ENCODE assay signal across 8 cellular contexts in the genomic region with DNA sequence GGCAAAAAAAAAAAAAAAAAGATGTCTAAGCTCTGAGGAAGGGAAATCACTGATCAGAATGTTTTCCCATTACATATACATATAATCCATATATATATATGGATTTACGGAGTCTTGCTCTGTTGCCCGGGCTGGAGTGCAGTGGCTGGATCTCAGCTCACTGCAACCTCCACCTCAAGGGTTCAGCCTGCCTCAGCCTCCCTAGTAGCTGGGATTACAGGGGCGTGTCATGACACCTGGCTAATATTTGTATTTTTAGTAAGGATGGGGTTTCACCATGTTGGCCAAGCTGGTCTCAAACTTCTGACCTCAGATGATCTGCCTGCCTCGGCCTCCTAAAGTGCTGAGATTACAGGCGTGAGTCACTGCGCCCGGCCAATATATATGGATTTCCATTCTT. TPM values are rescaled to one million over a fixed set of nuclear protein-coding genes. Genes with fewer than 3 reads are reported as not detected.
A peak's percentile ranks its signal among the peaks of the same experiment; 100 is the strongest.
DNase-seq lines count a peak whose midpoint lies in the region; ATAC-seq, FAIRE-seq and TF ChIP-seq lines count a peak whose summit lies in the region.
"Not testable (repeated sequence)": the region's sequence is repeated elsewhere in the genome, so short reads cannot be mapped to it uniquely, and the experiment has no call there.

No MANE protein-coding gene starts in this region.

- H3K36me3 Mint-ChIP-seq in CD4-positive, CD25-positive, alpha-beta regulatory T cell; activated B cell treated with CpG ODN at 0.5 μM for 24 hours (ENCODE audit: low read depth); stimulated activated naive CD8-positive, alpha-beta T cell treated with anti-CD3 and anti-CD28 coated beads, Interleukin-15, Interleukin-2, amounts not matched to agents 100 ng/mL and 50 ng/mL, for 24 hours (ENCODE audit: low read depth): not testable (repeated sequence)
- peaks cover 16% of the 10 kb centered on the region for H3K36me3 Mint-ChIP-seq in activated T-helper 2 cell treated with anti-CD3 and anti-CD28 coated beads, Interferon-gamma antibody, Interleukin-2, Interleukin-4, amounts not matched to agents 10 μg/mL and 5 μg/mL and 100 μg/mL, durations not matched to agents 14 hours and 24 hours and 36 hours (ENCODE audit: low read depth)

- FAIRE-seq in GM12878 (lab: Jason Lieb, UNC): not testable (repeated sequence)

- TF ChIP-seq EP300 in GM12878 (IDR thresholded peaks at IDR 0.05; ENCODE audit: borderline replicate concordance in 1 of 2, control insufficient read depth in 1 of 2, low read depth in 2 of 2, low read length in 2 of 2): not testable (repeated sequence)

- not testable (repeated sequence) for H3K4me1 ChIP-seq in CD4-positive, CD25-positive, alpha-beta regulatory T cell (ENCODE audit: control insufficient read depth, insufficient read depth, low read length, poor library complexity, severe bottlenecking)
- peaks cover 12% of the 10 kb centered on the region; the same call in 1 of the 2 replicates for H3K4me1 ChIP-seq in GM12878 (ENCODE audit: control insufficient read depth, insufficient read depth, low read length)

- not testable (repeated sequence) for H3K27me3 Mint-ChIP-seq in CD4-positive, CD25-positive, alpha-beta regulatory T cell; activated B cell treated with CpG ODN at 0.5 μM for 24 hours; activated T-helper 2 cell treated with anti-CD3 and anti-CD28 coated beads, Interferon-gamma antibody, Interleukin-2, Interleukin-4, amounts not matched to agents 10 μg/mL and 5 μg/mL and 100 μg/mL, durations not matched to agents 14 hours and 24 hours and 36 hours (ENCODE audit: low read depth); stimulated activated naive CD8-positive, alpha-beta T cell treated with anti-CD3 and anti-CD28 coated beads, Interleukin-15, Interleukin-2, amounts not matched to agents 100 ng/mL and 50 ng/mL, for 24 hours

- 71% methylated on average over 7 of the region's 7 CpGs for WGBS in GM12878 (ENCODE audit: insufficient coverage, insufficient replicate concordance, low lambda C conversion rate, missing lambda C conversion rate)

- CTCF ChIA-PET in activated B cell treated with CpG ODN at 0.5 μM for 24 hours (lab: Charles Lee): not testable (repeated sequence)
- CTCF ChIA-PET in GM12878 (lab: Yijun Ruan, JAX): interaction anchor here (1.0 to 2.5 kb wide), 6 partner anchors 9 to 195 kb away, joined by 3 to 13 read pairs (median 3); no protein-coding TSS in a partner anchor

- not testable (repeated sequence) for TF ChIP-seq POLR2A in GM12878 (IDR thresholded peaks at IDR 0.05; ENCODE audit: low read depth, low read length)

- H3K4me3 ChIP-seq in CD4-positive, CD25-positive, alpha-beta regulatory T cell (ENCODE audit: low read depth, low read length); GM12878: not testable (repeated sequence)

- peaks cover 15 to 41% (median 30%) of the 10 kb centered on the region in 4 donors for H3K4me1 Mint-ChIP-seq in CD4-positive, CD25-positive, alpha-beta regulatory T cell
- peaks cover 32% of the 10 kb centered on the region for H3K4me1 Mint-ChIP-seq in activated B cell treated with CpG ODN at 0.5 μM for 24 hours
- H3K4me1 Mint-ChIP-seq in activated T-helper 2 cell treated with anti-CD3 and anti-CD28 coated beads, Interferon-gamma antibody, Interleukin-2, Interleukin-4, amounts not matched to agents 10 μg/mL and 5 μg/mL and 100 μg/mL, durations not matched to agents 14 hours and 24 hours and 36 hours (ENCODE audit: low read depth): peaks cover 30% of the 10 kb centered on the region
- peaks cover 41% of the 10 kb centered on the region for H3K4me1 Mint-ChIP-seq in stimulated activated naive CD8-positive, alpha-beta T cell treated with anti-CD3 and anti-CD28 coated beads, Interleukin-15, Interleukin-2, amounts not matched to agents 100 ng/mL and 50 ng/mL, for 24 hours (ENCODE audit: low read depth)

- not testable (repeated sequence) for H3K9ac ChIP-seq in GM12878 (ENCODE audit: control insufficient read depth, insufficient read depth, low read length)

- TF ChIP-seq CTCF in activated B cell treated with CpG ODN at 0.5 μM for 24 hours (IDR thresholded peaks at IDR 0.05); GM12878 (IDR thresholded peaks at IDR 0.05 in 2 of 3, conservative IDR thresholded peaks at IDR 0.05 in 1 of 3; ENCODE audit: control insufficient read depth in 2 of 3, extremely low read depth in 1 of 3, insufficient read depth in 1 of 3, low read depth in 3 of 3, low read length in 3 of 3): not testable (repeated sequence)

- SMC1A ChIA-PET in GM12878 (lab: Charles Lee; ENCODE audit: uncharacterized antibody, unreplicated experiment): interaction anchor here (0.6 to 2.7 kb wide), 12 partner anchors 10 to 194 kb away, joined by 3 to 21 read pairs (median 4); no protein-coding TSS in a partner anchor

- not testable (repeated sequence) for DNase-seq in CD4-positive, CD25-positive, alpha-beta regulatory T cell; activated B cell treated with CpG ODN at 0.5 μM for 24 hours; activated T-helper 2 cell treated with anti-CD3 and anti-CD28 coated beads, Interferon-gamma antibody, Interleukin-2, Interleukin-4, amounts not matched to agents 10 μg/mL and 5 μg/mL and 100 μg/mL, durations not matched to agents 14 hours and 24 hours and 36 hours (ENCODE audit: low spot score); GM12878 (ENCODE audit: low read depth, low spot score)

- H4K20me1 ChIP-seq in GM12878 (ENCODE audit: control insufficient read depth, insufficient read depth): not testable (repeated sequence)

- intact Hi-C loops in activated B cell treated with CpG ODN at 0.5 μM for 24 hours (cut with micrococcal nuclease); activated T-helper 2 cell treated with anti-CD3 and anti-CD28 coated beads, Interferon-gamma antibody, Interleukin-2, Interleukin-4, amounts not matched to agents 10 μg/mL and 5 μg/mL and 100 μg/mL, durations not matched to agents 14 hours and 24 hours and 36 hours (cut with micrococcal nuclease); GM12878 (cut with micrococcal nuclease; ENCODE audit: unreplicated experiment): not testable (repeated sequence)

- H3K9me3 Mint-ChIP-seq in CD4-positive, CD25-positive, alpha-beta regulatory T cell: peaks cover 0 to 21% (median 8%) of the 10 kb centered on the region in 7 donors
- H3K9me3 Mint-ChIP-seq in activated B cell treated with CpG ODN at 0.5 μM for 24 hours: not testable (repeated sequence)
- peaks cover 31% of the 10 kb centered on the region for H3K9me3 Mint-ChIP-seq in activated T-helper 2 cell treated with anti-CD3 and anti-CD28 coated beads, Interferon-gamma antibody, Interleukin-2, Interleukin-4, amounts not matched to agents 10 μg/mL and 5 μg/mL and 100 μg/mL, durations not matched to agents 14 hours and 24 hours and 36 hours
- peaks cover 29% of the 10 kb centered on the region for H3K9me3 Mint-ChIP-seq in stimulated activated naive CD8-positive, alpha-beta T cell treated with anti-CD3 and anti-CD28 coated beads, Interleukin-15, Interleukin-2, amounts not matched to agents 100 ng/mL and 50 ng/mL, for 24 hours

- H3K27ac ChIP-seq in CD4-positive, CD25-positive, alpha-beta regulatory T cell (ENCODE audit: insufficient read depth, low read length, poor library complexity, severe bottlenecking): not testable (repeated sequence)
- H3K27ac ChIP-seq in GM12878 (ENCODE audit: control insufficient read depth, insufficient read depth): peak overlapping the region; percentile 23

- not testable (repeated sequence) for TF ChIP-seq RAD21 in GM12878 (IDR thresholded peaks at IDR 0.05; ENCODE audit: insufficient read depth, low read depth, low read length)

- not testable (repeated sequence) for H3K27me3 ChIP-seq in CD4-positive, CD25-positive, alpha-beta regulatory T cell (ENCODE audit: control insufficient read depth, insufficient read depth, low read length); GM12878 (replicated peaks in 1 of 2; ENCODE audit: control insufficient read depth in 2 of 2, insufficient read depth in 2 of 2, low read length in 1 of 2)

- RAD21 ChIA-PET in GM12878 (lab: Charles Lee; ENCODE audit: unreplicated experiment): interaction anchor here (0.7 to 1.8 kb wide), 9 partner anchors 9 to 166 kb away, joined by 3 to 7 read pairs (median 3); no protein-coding TSS in a partner anchor

- not testable (repeated sequence) for H3K9me3 ChIP-seq in CD4-positive, CD25-positive, alpha-beta regulatory T cell (ENCODE audit: control insufficient read depth in 2 of 2, low read length in 2 of 2); GM12878 (replicated peaks; ENCODE audit: control insufficient read depth, insufficient read depth, low read length)

- H3K4me3 Mint-ChIP-seq in CD4-positive, CD25-positive, alpha-beta regulatory T cell; activated B cell treated with CpG ODN at 0.5 μM for 24 hours; activated T-helper 2 cell treated with anti-CD3 and anti-CD28 coated beads, Interferon-gamma antibody, Interleukin-2, Interleukin-4, amounts not matched to agents 10 μg/mL and 5 μg/mL and 100 μg/mL, durations not matched to agents 14 hours and 24 hours and 36 hours (ENCODE audit: low read depth): not testable (repeated sequence)
- H3K4me3 Mint-ChIP-seq in stimulated activated naive CD8-positive, alpha-beta T cell treated with anti-CD3 and anti-CD28 coated beads, Interleukin-15, Interleukin-2, amounts not matched to agents 100 ng/mL and 50 ng/mL, for 24 hours: peak overlapping the region; percentile 61

- H3K36me3 ChIP-seq in CD4-positive, CD25-positive, alpha-beta regulatory T cell (ENCODE audit: control insufficient read depth, insufficient read depth, low read length); GM12878 (ENCODE audit: control insufficient read depth in 2 of 2, insufficient read depth in 2 of 2, low read length in 1 of 2): not testable (repeated sequence)

- in situ Hi-C loops in GM12878 (cut with MboI): not testable (repeated sequence)

- ATAC-seq in CD4-positive, CD25-positive, alpha-beta regulatory T cell (ENCODE audit: low read depth in 2 of 2); activated B cell treated with CpG ODN at 0.5 μM for 24 hours (ENCODE audit: low read depth); GM12878: not testable (repeated sequence)
- ATAC-seq in GM18517 (IDR thresholded peaks at IDR 0.05; ENCODE audit: unreplicated experiment) (peak; percentile 31), GM21528 (IDR thresholded peaks at IDR 0.05; ENCODE audit: low FRiP score, unreplicated experiment) (peak; percentile 15), HG03432 (IDR thresholded peaks at IDR 0.05; ENCODE audit: unreplicated experiment) (peak; percentile 24)

- BruUV-seq in GM12878 (replicated peaks; lab: Mats Ljungman, UMichigan): not testable (repeated sequence)

- H3K27ac Mint-ChIP-seq in CD4-positive, CD25-positive, alpha-beta regulatory T cell: peak overlapping the region; percentile 3 to 82 (median 4)
- H3K27ac Mint-ChIP-seq in activated B cell treated with CpG ODN at 0.5 μM for 24 hours: peak overlapping the region; percentile 65
- peak overlapping the region; percentile 76 for H3K27ac Mint-ChIP-seq in activated T-helper 2 cell treated with anti-CD3 and anti-CD28 coated beads, Interferon-gamma antibody, Interleukin-2, Interleukin-4, amounts not matched to agents 10 μg/mL and 5 μg/mL and 100 μg/mL, durations not matched to agents 14 hours and 24 hours and 36 hours
- peak overlapping the region; percentile 77 for H3K27ac Mint-ChIP-seq in stimulated activated naive CD8-positive, alpha-beta T cell treated with anti-CD3 and anti-CD28 coated beads, Interleukin-15, Interleukin-2, amounts not matched to agents 100 ng/mL and 50 ng/mL, for 24 hours

- H3K4me2 ChIP-seq in GM12878 (ENCODE audit: control insufficient read depth, insufficient read depth): peak overlapping the region; percentile 65

- H2AFZ ChIP-seq in GM12878 (ENCODE audit: control insufficient read depth, low read depth, low read length): not testable (repeated sequence)

- POLR2A ChIA-PET in activated B cell treated with CpG ODN at 0.5 μM for 24 hours (lab: Charles Lee): interaction anchor here (0.6 to 1.6 kb wide), 2 partner anchors 19 to 204 kb away, joined by 4 read pairs; no protein-coding TSS in a partner anchor
- POLR2A ChIA-PET in GM12878 (lab: Charles Lee): interaction anchor here (0.6 to 1.3 kb wide), 5 partner anchors 17 to 1892 kb away, joined by 3 read pairs; no protein-coding TSS in a partner anchor

- H3K79me2 ChIP-seq in GM12878 (ENCODE audit: control insufficient read depth, insufficient read depth, low read length): not testable (repeated sequence)

RNA-seq across cellular contexts. Expression of a gene that starts 19.8 kb away (rescaled TPM):
- total RNA-seq in CD4-positive, CD25-positive, alpha-beta regulatory T cell: 17.7 TPM
- 10 to 100 TPM; 10.5 to 26.5 (median 18.3) TPM for polyA plus RNA-seq in CD4-positive, CD25-positive, alpha-beta regulatory T cell
- total RNA-seq in activated B cell treated with CpG ODN at 0.5 μM for 24 hours: 35.2 and 41.5 TPM in 2 replicates
- 32.5 and 39.8 TPM in 2 replicates for total RNA-seq in activated T-helper 2 cell treated with anti-CD3 and anti-CD28 coated beads, Interferon-gamma antibody, Interleukin-2, Interleukin-4, amounts not matched to agents 10 μg/mL and 5 μg/mL and 100 μg/mL, durations not matched to agents 14 hours and 24 hours and 36 hours
- 122 and 123 TPM in 2 replicates for total RNA-seq in GM12878 (2013; cell fraction: nucleolus; rRNA removed)
- total RNA-seq in GM12878 (2014; rRNA removed): 29.9 and 34.7 TPM in 2 replicates
- 37.4 and 37.7 TPM in 2 replicates for total RNA-seq in GM12878 (2014; rRNA removed; fragmentation: Illumina TruSeq; extraction: Trizol)
- total RNA-seq in GM12878 (2021): 35.9 and 36.1 TPM in 2 replicates
- polyA plus RNA-seq in GM12878 (2011; ENCODE audit: low read depth): 19.2 TPM
- polyA plus RNA-seq in GM12878 (2011; rRNA removed): 55.6 and 59.6 TPM in 2 replicates
- polyA plus RNA-seq in GM12878 (2011; cell fraction: cytosol; rRNA removed): 35.8 and 36.2 TPM in 2 replicates
- 52.0 and 66.4 TPM in 2 replicates for polyA plus RNA-seq in GM12878 (2011; cell fraction: nucleus; rRNA removed)
- 14.2 and 24.2 TPM in 2 replicates for polyA plus RNA-seq in GM12878 (2012)
- 32.2 and 37.7 TPM in 2 replicates for polyA plus RNA-seq in GM12878 (2014; fragmentation: Illumina TruSeq; extraction: Trizol)
- 100 to 1,000 TPM in 1 of 2 experiments, 10 to 100 TPM in 1; 95.8 to 117 TPM for polyA plus RNA-seq in GM12878 (2014; fragmentation: Nextera tagmentation; extraction: Ambion mirVana)
- 28.0 and 35.7 TPM in 2 replicates for polyA plus RNA-seq in GM12878 (2014; rRNA removed)
- 10 to 100 TPM; 45.2 to 53.2 TPM for polyA plus RNA-seq in GM12878 (2016; fragmentation: Nextera tagmentation; extraction: Ambion mirVana)
- 44.2 and 51.9 TPM in 2 replicates for polyA minus RNA-seq in GM12878 (2011; rRNA and poly(A)+ RNA removed)
- polyA minus RNA-seq in GM12878 (2011; cell fraction: cytosol; rRNA and poly(A)+ RNA removed): 12.8 and 14.3 TPM in 2 replicates
- polyA minus RNA-seq in GM12878 (2011; cell fraction: nucleus; rRNA and poly(A)+ RNA removed): 64.9 and 86.9 TPM in 2 replicates

Comparison
In these comparisons a context has a peak if more than half of its experiments do, and no peak if none do; other contexts are left out.
1. H3K27ac Mint-ChIP-seq: peak in every context shown above with its lines; median percentile 77 in stimulated activated naive CD8-positive, alpha-beta T cell treated with anti-CD3 and anti-CD28 coated beads, Interleukin-15, Interleukin-2, amounts not matched to agents 100 ng/mL and 50 ng/mL, for 24 hours; 76 in activated T-helper 2 cell treated with anti-CD3 and anti-CD28 coated beads, Interferon-gamma antibody, Interleukin-2, Interleukin-4, amounts not matched to agents 10 μg/mL and 5 μg/mL and 100 μg/mL, durations not matched to agents 14 hours and 24 hours and 36 hours; 65 in activated B cell treated with CpG ODN at 0.5 μM for 24 hours; 4 in CD4-positive, CD25-positive, alpha-beta regulatory T cell.